Comparison of ENCODE assay signal across 8 cellular contexts in genomic region chr6:42984001-42984923, GRCh38. TPM values are rescaled to one million over a fixed set of nuclear protein-coding genes. Genes with fewer than 3 reads are reported as not detected.
A peak's percentile ranks its signal among the peaks of the same experiment; 100 is the strongest.
DNase-seq lines count a peak whose midpoint lies in the region; ATAC-seq, FAIRE-seq and TF ChIP-seq lines count a peak whose summit lies in the region.

TSS of gene PPP2R5D (plus strand) at chr6:42984570. CDS start at chr6:42984678, 108 bp downstream.

- H3K4me1 ChIP-seq in keratinocyte (ENCODE audit: control insufficient read depth, extremely low read depth, insufficient read depth, low read length) = peaks cover 29% of the 10 kb centered on the region

- dilution Hi-C loops in keratinocyte (cut with MboI; ENCODE audit: extremely low pct_ligation_motif_present, low sequenced_read_pairs) = no loop called here

- H3K79me2 ChIP-seq in keratinocyte (ENCODE audit: control insufficient read depth, insufficient read depth, low read length) = peaks cover 28% of the 10 kb centered on the region

- peak within 1 kb of the TSS; percentile 85 for H3K9ac ChIP-seq in keratinocyte (ENCODE audit: control insufficient read depth, extremely low read depth, insufficient read depth, low read length)

- no peaks in the 10 kb centered on the region for H3K9me3 ChIP-seq in keratinocyte (ENCODE audit: control insufficient read depth, low read depth, low read length)

- no peaks in the 10 kb centered on the region for H4K20me1 ChIP-seq in keratinocyte (ENCODE audit: control insufficient read depth, extremely low read depth, insufficient read depth, low read length)

- H3K36me3 ChIP-seq in keratinocyte (ENCODE audit: control insufficient read depth in 2 of 2, extremely low read depth in 1 of 2, insufficient read depth in 2 of 2, low read length in 2 of 2) = peaks cover 8 to 12% of the 10 kb centered on the region in 2 experiments

- ATAC-seq in HG03432 (IDR thresholded peaks at IDR 0.05; ENCODE audit: unreplicated experiment) = peak; percentile 96

- peak; percentile 93 for TF ChIP-seq POLR2A in GM19099 (IDR thresholded peaks at IDR 0.05; ENCODE audit: extremely low read depth, insufficient read length, low read depth)

- peak within 1 kb of the TSS; percentile 97 for H3K4me2 ChIP-seq in keratinocyte (ENCODE audit: control insufficient read depth, extremely low read depth, insufficient read depth, low read depth, low read length)

- H3K27ac ChIP-seq in keratinocyte (ENCODE audit: control insufficient read depth, insufficient read depth, low read length) = peak within 1 kb of the TSS; percentile 57

- peak; percentile 86 for FAIRE-seq in keratinocyte (lab: Jason Lieb, UNC)

- H3K4me3 ChIP-seq in keratinocyte (ENCODE audit: control insufficient read depth in 2 of 3, extremely low read depth in 1 of 3, insufficient read depth in 2 of 3, low read depth in 1 of 3, low read length in 3 of 3) = peak within 1 kb of the TSS; percentile 77 to 86 (median 83)

- TF ChIP-seq CTCF in keratinocyte (optimal IDR thresholded peaks at IDR 0.05 in 1 of 3, IDR thresholded peaks at IDR 0.05 in 1 of 3, conservative IDR thresholded peaks at IDR 0.05 in 1 of 3; ENCODE audit: extremely low read depth in 1 of 3, insufficient read depth in 2 of 3, low read length in 3 of 3) = no peak

- peak; percentile 97 for DNase-seq in AG20443 (ENCODE audit: low spot score)
- DNase-seq in NCI-H510A (lab: John Stamatoyannopoulos, UW) = peak; percentile 99
- peak; percentile 93 for DNase-seq in activated CD4-positive, alpha-beta T cell treated with anti-CD3 and anti-CD28 coated beads for 1 hour
- peak; percentile 98 for DNase-seq in cerebellum (ENCODE audit: low spot score)
- peak; percentile 82 for DNase-seq in keratinocyte (ENCODE audit: low read depth, low spot score)
- peak; percentile 91 to 92 for DNase-seq in stimulated activated CD4-positive, alpha-beta T cell treated with anti-CD3 and anti-CD28 coated beads, Interleukin-15, amount 100 ng/mL, for 1 hour (ENCODE audit: low read depth in 1 of 2, low spot score in 1 of 2)

- H2AFZ ChIP-seq in keratinocyte (ENCODE audit: control insufficient read depth, low read length) = peak within 1 kb of the TSS; percentile 97

- no peaks in the 10 kb centered on the region for H3K27me3 ChIP-seq in keratinocyte (ENCODE audit: control insufficient read depth, extremely low read depth, insufficient read depth, low read length)

- H3K9me1 ChIP-seq in keratinocyte (ENCODE audit: control insufficient read depth, extremely low read depth, insufficient read depth, low read length) = peaks cover 5% of the 10 kb centered on the region

RNA-seq across cellular contexts. Expression of gene PPP2R5D, which starts in this region (rescaled TPM):
- total RNA-seq in cerebellum = 30.2 TPM
- polyA plus RNA-seq in keratinocyte = 44.4 to 59.9 TPM (median 49.6 TPM) in 3 replicates
- polyA plus RNA-seq in keratinocyte (2011; ENCODE audit: low read depth) = 25.3 TPM
- 67.1 and 68.5 TPM in 2 replicates for polyA plus RNA-seq in keratinocyte (2011; cell fraction: cytosol; rRNA removed)
- polyA plus RNA-seq in keratinocyte (2011; cell fraction: nucleus; rRNA removed) = 70.1 and 74.5 TPM in 2 replicates
- polyA plus RNA-seq in keratinocyte (2012; ENCODE audit: low replicate concordance) = 23.0 and 42.6 TPM in 2 replicates
- polyA minus RNA-seq in keratinocyte = 74.9 to 108 TPM (median 82.2 TPM) in 3 replicates
- 38.6 TPM for polyA minus RNA-seq in keratinocyte (2011; cell fraction: cytosol; rRNA and poly(A)+ RNA removed)
- 19.1 and 36.2 TPM in 2 replicates for polyA minus RNA-seq in keratinocyte (2011; cell fraction: nucleus; rRNA and poly(A)+ RNA removed)

Comparison
In these comparisons a context has a peak if more than half of its experiments do, and no peak if none do; other contexts are left out.
1. Peak in every context shown above with its lines: DNase-seq, ATAC-seq, H3K4me3 ChIP-seq and H3K27ac ChIP-seq.